8 cellular contexts compared by ENCODE assay signal in the genomic region with DNA sequence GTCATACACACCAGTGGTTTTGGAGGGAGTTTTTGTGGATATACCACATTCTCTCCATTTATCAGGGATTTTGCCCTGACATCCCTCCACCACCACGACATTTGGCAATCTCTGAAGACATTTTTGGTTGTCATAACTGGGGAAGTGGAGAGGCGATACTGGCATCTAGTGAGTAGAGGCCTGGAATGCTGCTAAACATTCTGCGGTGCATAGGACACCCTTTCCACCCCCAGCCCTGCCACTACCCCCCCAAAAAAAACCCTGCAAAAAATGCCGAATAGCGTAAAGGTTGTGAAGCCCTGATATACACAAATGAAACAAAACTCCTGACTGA. TPM values are rescaled to one million over a fixed set of nuclear protein-coding genes. Genes with fewer than 3 reads are reported as not detected.
A peak's percentile ranks its signal among the peaks of the same experiment; 100 is the strongest.
DNase-seq lines count a peak whose midpoint lies in the region; ATAC-seq and TF ChIP-seq lines count a peak whose summit lies in the region.

No MANE protein-coding gene starts in this region.

- H3K27ac Mint-ChIP-seq in endothelial cell (ENCODE audit: unreplicated experiment): peak overlapping the region; percentile 58

- peaks cover 17% of the 10 kb centered on the region for H3K79me2 ChIP-seq in DND-41 (ENCODE audit: insufficient read depth, low read length)
- H3K79me2 ChIP-seq in PC-9 (ENCODE audit: low read depth): no peaks in the 10 kb centered on the region
- H3K79me2 ChIP-seq in neural cell (replicated peaks; ENCODE audit: insufficient read depth, low read length): no peaks in the 10 kb centered on the region

- TF ChIP-seq EP300 in neural cell (conservative IDR thresholded peaks at IDR 0.05; ENCODE audit: poor library complexity, severe bottlenecking): no peak

- intact Hi-C loops in PC-9 (cut with micrococcal nuclease; ENCODE audit: unreplicated experiment): loop anchor here (1.0 kb wide), 1 partner anchor 78 kb away; a partner anchor contains a TSS

- H3K27me3 ChIP-seq in DND-41 (ENCODE audit: insufficient read depth, low read length, poor library complexity) (peaks cover 4% of the 10 kb centered on the region), PC-9 (ENCODE audit: insufficient read depth, low read depth) (peaks cover 13% of the 10 kb centered on the region), neural cell (ENCODE audit: insufficient read depth, low read depth, low read length) (no peaks in the 10 kb centered on the region)

- H3K4me3 Mint-ChIP-seq in endothelial cell (ENCODE audit: unreplicated experiment): peak overlapping the region; percentile 90

- no peak for ATAC-seq in DND-41 (ENCODE audit: insufficient read depth, low read depth)

- POLR2A ChIA-PET in PC-9 (lab: Charles Lee; ENCODE audit: unreplicated experiment): interaction anchor here (0.6 kb wide), 1 partner anchor 185 kb away, joined by 7 read pairs; no protein-coding TSS in a partner anchor

- no TSS peak for BruUV-seq in PC-9 (replicated peaks; lab: Mats Ljungman, UMichigan)

- no peaks in the 10 kb centered on the region; the same call in 1 of the 2 replicates for H3K36me3 ChIP-seq in DND-41 (ENCODE audit: insufficient read depth, low read length)
- H3K36me3 ChIP-seq in PC-9 (ENCODE audit: low read depth): no peaks in the 10 kb centered on the region
- H3K36me3 ChIP-seq in neural cell (ENCODE audit: insufficient read depth, low read length): no peaks in the 10 kb centered on the region

- TF ChIP-seq RAD21 in neural cell (conservative IDR thresholded peaks at IDR 0.05): no peak

- no peaks in the 10 kb centered on the region for H3K36me3 Mint-ChIP-seq in endothelial cell (ENCODE audit: low read depth, unreplicated experiment)

- peaks cover 35% of the 10 kb centered on the region for H3K4me1 Mint-ChIP-seq in endothelial cell (ENCODE audit: unreplicated experiment)

- H3K9ac ChIP-seq in DND-41 (ENCODE audit: low read depth, low read length): peak overlapping the region; percentile 73
- no peak overlapping the region for H3K9ac ChIP-seq in neural cell (ENCODE audit: low read length)

- H3F3A ChIP-seq in PC-9 (ENCODE audit: insufficient read depth, low read depth) (no peaks in the 10 kb centered on the region), neural cell (ENCODE audit: insufficient read depth, low read length, poor library complexity, severe bottlenecking) (no peaks in the 10 kb centered on the region)

- no peaks in the 10 kb centered on the region for H3K27me3 Mint-ChIP-seq in endothelial cell (ENCODE audit: unreplicated experiment)

- no peaks in the 10 kb centered on the region for H4K20me1 ChIP-seq in DND-41 (ENCODE audit: insufficient read depth, low read length)
- H4K20me1 ChIP-seq in PC-9 (ENCODE audit: insufficient read depth): no peaks in the 10 kb centered on the region; the same call in 1 of the 2 replicates
- no peaks in the 10 kb centered on the region for H4K20me1 ChIP-seq in neural cell (ENCODE audit: insufficient read depth)

- H3K9me2 ChIP-seq in PC-9 (ENCODE audit: insufficient read depth): no peaks in the 10 kb centered on the region
- no peaks in the 10 kb centered on the region for H3K9me2 ChIP-seq in neural cell (ENCODE audit: insufficient read depth, low read length)

- peak overlapping the region; percentile 41; the same call in 1 of the 2 replicates for H3K27ac ChIP-seq in DND-41 (ENCODE audit: low read length)
- no peak overlapping the region for H3K27ac ChIP-seq in PC-9
- no peak overlapping the region for H3K27ac ChIP-seq in neural cell (ENCODE audit: low read length)

- H2AFZ ChIP-seq in DND-41 (ENCODE audit: low read depth, low read length) (peak overlapping the region; percentile 96), PC-9 (peak overlapping the region; percentile 97), neural cell (ENCODE audit: low read depth, low read length) (no peak overlapping the region)

- CTCF ChIA-PET in PC-9 (lab: Charles Lee): no interaction called here

- H3K9me3 ChIP-seq in DND-41 (ENCODE audit: insufficient read depth, low read length, severe bottlenecking) (no peaks in the 10 kb centered on the region), PC-9 (ENCODE audit: insufficient read depth, low read depth) (no peaks in the 10 kb centered on the region), neural cell (ENCODE audit: low read length) (no peaks in the 10 kb centered on the region)

- DNase-seq in DND-41 (no peak), PC-9 (no peak), endothelial cell (ENCODE audit: low spot score) (no peak), epidermal melanocyte (ENCODE audit: insufficient read length, low spot score) (no peak), foreskin melanocyte (no peak), superior temporal gyrus (ENCODE audit: extremely low spot score) (no peak)
- no peak for DNase-seq in stimulated activated CD4-positive, alpha-beta T cell treated with anti-CD3 and anti-CD28 coated beads, Interleukin-1b, Interleukin-23, amount 100 ng/mL, for 48 hours

- H3K9me3 Mint-ChIP-seq in endothelial cell (ENCODE audit: unreplicated experiment): no peaks in the 10 kb centered on the region

- H3K4me1 ChIP-seq in DND-41 (ENCODE audit: insufficient read depth, low read length) (peaks cover 34% of the 10 kb centered on the region), PC-9 (replicated peaks; ENCODE audit: insufficient read depth) (no peaks in the 10 kb centered on the region)

- no peak for TF ChIP-seq CTCF in DND-41 (IDR thresholded peaks at IDR 0.05; ENCODE audit: borderline replicate concordance, extremely low read depth, low read length, poor library complexity, severe bottlenecking)
- no peak for TF ChIP-seq CTCF in PC-9 (conservative IDR thresholded peaks at IDR 0.05)
- no peak for TF ChIP-seq CTCF in endothelial cell (IDR thresholded peaks at IDR 0.05; ENCODE audit: unreplicated experiment)
- TF ChIP-seq CTCF in neural cell (IDR thresholded peaks at IDR 0.05; ENCODE audit: poor library complexity, severe bottlenecking): no peak

- H3K4me2 ChIP-seq in DND-41 (ENCODE audit: insufficient read depth, low read length) (peak overlapping the region; percentile 94), PC-9 (peak overlapping the region; percentile 96), neural cell (ENCODE audit: low read length) (peak overlapping the region; percentile 68)

- H3K4me3 ChIP-seq in DND-41 (ENCODE audit: low read depth in 1 of 2, low read length in 2 of 2): peak overlapping the region; percentile 72 to 73; a peak in 3 of 4 replicates
- peak overlapping the region; percentile 64 for H3K4me3 ChIP-seq in PC-9
- H3K4me3 ChIP-seq in neural cell (ENCODE audit: low read length): peak overlapping the region; percentile 87

TF ChIP-seq in neural cell, 6 proteins besides CTCF, POLR2A, EP300 and RAD21:
- TF ChIP-seq, protein P1, sequence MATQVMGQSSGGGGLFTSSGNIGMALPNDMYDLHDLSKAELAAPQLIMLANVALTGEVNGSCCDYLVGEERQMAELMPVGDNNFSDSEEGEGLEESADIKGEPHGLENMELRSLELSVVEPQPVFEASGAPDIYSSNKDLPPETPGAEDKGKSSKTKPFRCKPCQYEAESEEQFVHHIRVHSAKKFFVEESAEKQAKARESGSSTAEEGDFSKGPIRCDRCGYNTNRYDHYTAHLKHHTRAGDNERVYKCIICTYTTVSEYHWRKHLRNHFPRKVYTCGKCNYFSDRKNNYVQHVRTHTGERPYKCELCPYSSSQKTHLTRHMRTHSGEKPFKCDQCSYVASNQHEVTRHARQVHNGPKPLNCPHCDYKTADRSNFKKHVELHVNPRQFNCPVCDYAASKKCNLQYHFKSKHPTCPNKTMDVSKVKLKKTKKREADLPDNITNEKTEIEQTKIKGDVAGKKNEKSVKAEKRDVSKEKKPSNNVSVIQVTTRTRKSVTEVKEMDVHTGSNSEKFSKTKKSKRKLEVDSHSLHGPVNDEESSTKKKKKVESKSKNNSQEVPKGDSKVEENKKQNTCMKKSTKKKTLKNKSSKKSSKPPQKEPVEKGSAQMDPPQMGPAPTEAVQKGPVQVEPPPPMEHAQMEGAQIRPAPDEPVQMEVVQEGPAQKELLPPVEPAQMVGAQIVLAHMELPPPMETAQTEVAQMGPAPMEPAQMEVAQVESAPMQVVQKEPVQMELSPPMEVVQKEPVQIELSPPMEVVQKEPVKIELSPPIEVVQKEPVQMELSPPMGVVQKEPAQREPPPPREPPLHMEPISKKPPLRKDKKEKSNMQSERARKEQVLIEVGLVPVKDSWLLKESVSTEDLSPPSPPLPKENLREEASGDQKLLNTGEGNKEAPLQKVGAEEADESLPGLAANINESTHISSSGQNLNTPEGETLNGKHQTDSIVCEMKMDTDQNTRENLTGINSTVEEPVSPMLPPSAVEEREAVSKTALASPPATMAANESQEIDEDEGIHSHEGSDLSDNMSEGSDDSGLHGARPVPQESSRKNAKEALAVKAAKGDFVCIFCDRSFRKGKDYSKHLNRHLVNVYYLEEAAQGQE (IDR thresholded peaks at IDR 0.05; ENCODE audit: borderline replicate concordance): no peak
- no peak for TF ChIP-seq POLR2AphosphoS5 (IDR thresholded peaks at IDR 0.05)
- TF ChIP-seq EZH2 (IDR thresholded peaks at IDR 0.05; ENCODE audit: borderline replicate concordance, insufficient read depth, low read length, poor library complexity, severe bottlenecking): no peak

RNA-seq across cellular contexts. Expression of a gene that starts 0.6 kb away (rescaled TPM):
- total RNA-seq in PC-9 (2021): 13.5 and 18.9 TPM in 2 replicates
- total RNA-seq in endothelial cell (ENCODE audit: unreplicated experiment): 59.3 TPM
- polyA plus RNA-seq in neural cell: 16.6 and 20.5 TPM in 2 replicates
- 8.2 and 13.1 TPM in 2 replicates for polyA minus RNA-seq in neural cell

RNA-seq across cellular contexts. Expression of a gene that starts 27.3 kb away (rescaled TPM):
- total RNA-seq in PC-9 (2021) (not detected in 2 replicates), endothelial cell (ENCODE audit: unreplicated experiment) (9.5 TPM)
- not detected in 2 replicates for polyA plus RNA-seq in neural cell
- polyA minus RNA-seq in neural cell: not detected in 2 replicates

RNA-seq across cellular contexts. Expression of a gene that starts 31.3 kb away (rescaled TPM):
- not detected in 2 replicates for total RNA-seq in PC-9 (2021)
- 0.46 TPM for total RNA-seq in endothelial cell (ENCODE audit: unreplicated experiment)
- not detected in 2 replicates for polyA plus RNA-seq in neural cell
- not detected in 2 replicates for polyA minus RNA-seq in neural cell

Comparison
In these comparisons a context has a peak if more than half of its experiments do, and no peak if none do; other contexts are left out.
1. RNA of a gene that starts 27.3 kb away (total RNA-seq): 9.5 TPM in endothelial cell (single experiment); not detected in PC-9; every median in the first group is over 10 times any median in the second.
2. Peak in every context shown above with its lines, with median percentiles within 50 percentile points of each other: H3K4me2 ChIP-seq and H3K4me3 ChIP-seq.